In the genomic region with DNA sequence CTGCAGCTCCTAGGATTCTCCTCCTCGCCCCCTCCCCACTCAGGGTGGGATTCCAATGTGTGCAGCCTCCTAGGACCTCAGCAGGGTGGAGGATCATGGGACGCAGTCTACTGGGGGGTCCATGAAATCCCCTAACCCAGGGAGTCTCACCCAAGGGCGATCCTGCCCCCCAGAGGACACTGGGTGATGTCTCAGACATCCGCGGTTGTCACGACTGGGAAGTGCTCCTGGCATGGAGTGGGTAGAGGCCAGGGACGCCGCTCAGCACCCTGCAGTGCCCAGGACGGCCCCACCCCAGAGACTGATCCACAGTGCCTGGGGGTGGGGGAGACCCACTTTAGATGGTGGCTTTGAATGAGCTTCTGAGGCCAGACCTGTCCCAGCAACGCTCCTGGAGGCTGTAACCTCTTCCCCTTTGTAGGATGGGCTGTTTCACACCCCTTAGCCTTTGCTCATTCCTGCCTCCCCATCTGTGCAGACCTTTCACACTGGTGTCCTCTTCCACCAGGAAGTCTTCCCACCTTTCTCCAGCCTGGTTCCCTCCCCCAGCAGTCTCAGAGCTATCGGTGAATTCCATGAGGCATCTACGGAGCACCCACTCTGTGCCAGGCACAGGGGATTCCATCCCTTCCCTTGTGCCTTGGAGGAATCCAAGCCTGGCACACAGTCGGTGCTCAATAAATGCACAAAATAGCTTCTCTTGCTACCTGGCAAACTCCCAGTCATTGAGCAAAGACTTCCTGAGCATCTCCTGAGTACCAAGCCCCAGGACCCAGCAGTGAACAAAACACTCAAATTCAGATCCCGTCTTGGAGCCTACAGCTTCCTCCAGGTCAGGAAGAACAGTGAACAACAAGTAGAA, we compare ENCODE assay signal across 16 cellular contexts. TPM values are rescaled to one million over a fixed set of nuclear protein-coding genes. Genes with fewer than 3 reads are reported as not detected.
DNase-seq lines count a peak whose midpoint lies in the region; ATAC-seq and TF ChIP-seq lines count a peak whose summit lies in the region.
"Had no signal": no experiment of that assay in that cellular context is flagged by ENCODE, and none has a peak within 500 bp of the region (broad histone marks: within the 10 kb centered on the region; RNA-seq: fewer than 3 reads in every experiment).

No MANE protein-coding gene starts in this region.

- no peaks in the 10 kb centered on the region for H3K4me1 Mint-ChIP-seq in CD8-positive, alpha-beta memory T cell

- H3K9me3 Mint-ChIP-seq in CD8-positive, alpha-beta memory T cell: no peaks in the 10 kb centered on the region

- H3K4me3 Mint-ChIP-seq in CD8-positive, alpha-beta memory T cell: no peak overlapping the region
- H3K4me3 Mint-ChIP-seq: stimulated activated naive CD8-positive, alpha-beta T cell treated with anti-CD3 and anti-CD28 coated beads, Interleukin-15, Interleukin-2, amounts not matched to agents 100 ng/mL and 50 ng/mL, for 24 hours had no signal

- POLR2A ChIA-PET in CD8-positive, alpha-beta memory T cell (lab: Charles Lee): no interaction called here

- H3K36me3 ChIP-seq in breast epithelium: no peaks in the 10 kb centered on the region
- H3K36me3 ChIP-seq in vagina: no peaks in the 10 kb centered on the region
- no peaks in the 10 kb centered on the region for H3K36me3 ChIP-seq in CD8-positive, alpha-beta memory T cell (ENCODE audit: insufficient read depth, low read length)
- H3K36me3 ChIP-seq: MG63 had no signal

- peak; percentile 10 for ATAC-seq in Right ventricle myocardium inferior

- H3K27ac ChIP-seq in breast epithelium: peak overlapping the region; percentile 32 to 55
- peak overlapping the region; percentile 16 for H3K27ac ChIP-seq in layer of hippocampus (ENCODE audit: low read depth, low read length)
- peak overlapping the region; percentile 34 for H3K27ac ChIP-seq in vagina
- no peak overlapping the region for H3K27ac ChIP-seq in CD8-positive, alpha-beta memory T cell (ENCODE audit: low read depth, low read length)

- H3K36me3 Mint-ChIP-seq in CD8-positive, alpha-beta memory T cell: no peaks in the 10 kb centered on the region

- H3K4me1 ChIP-seq in breast epithelium (peaks cover 0 to 3% of the 10 kb centered on the region in 2 donors), vagina (peaks cover 18% of the 10 kb centered on the region)
- H3K4me1 ChIP-seq in CD8-positive, alpha-beta memory T cell (ENCODE audit: insufficient read depth, low read length): no peaks in the 10 kb centered on the region

- DNase-seq in Right ventricle myocardium inferior (ENCODE audit: missing footprints): no peak
- DNase-seq in cardiac septum (ENCODE audit: low spot score): no peak
- DNase-seq in breast epithelium (ENCODE audit: low spot score in 2 of 2): no peak
- DNase-seq in vagina (ENCODE audit: extremely low spot score in 2 of 2): no peak
- DNase-seq in HCEC 1CT: no peak
- no peak for DNase-seq in NCI-H1930 (lab: John Stamatoyannopoulos, UW)
- DNase-seq in CD8-positive, alpha-beta memory T cell: no peak
- DNase-seq: activated gamma-delta T cell treated with Interleukin-2 at 50 U/mL for 16 hours, DMS153, hippocampal formation, MG63, NCI-H2081 treated with DMSO at 0.1 percent for 48 hours had no signal

- no peaks in the 10 kb centered on the region for H3K9me3 ChIP-seq in breast epithelium
- no peaks in the 10 kb centered on the region for H3K9me3 ChIP-seq in vagina
- no peaks in the 10 kb centered on the region for H3K9me3 ChIP-seq in CD8-positive, alpha-beta memory T cell (ENCODE audit: low read length)

- H3K4me3 ChIP-seq in breast epithelium (no peak overlapping the region), vagina (no peak overlapping the region)
- H3K4me3 ChIP-seq in CD8-positive, alpha-beta memory T cell (ENCODE audit: low read length): no peak overlapping the region
- H3K4me3 ChIP-seq: MG63 had no signal

- intact Hi-C loops in Right ventricle myocardium inferior (cut with DNase I): no loop called here
- intact Hi-C loops in cardiac septum (cut with DNase I): loop anchor here (5.0 kb wide), 1 partner anchor 38 kb away; no protein-coding TSS in a partner anchor
- intact Hi-C loops in breast epithelium (cut with DNase I; ENCODE audit: low total_unique reads): loop anchor here (10.0 kb wide), 1 partner anchor 145 kb away; no protein-coding TSS in a partner anchor
- intact Hi-C loops in vagina (cut with DNase I): loop anchor here (5.0 kb wide), 1 partner anchor 148 kb away; no protein-coding TSS in a partner anchor

- peak overlapping the region in 1 of 8 donors; percentile 33 for H3K27ac Mint-ChIP-seq in CD8-positive, alpha-beta memory T cell
- H3K27ac Mint-ChIP-seq: stimulated activated naive CD8-positive, alpha-beta T cell treated with anti-CD3 and anti-CD28 coated beads, Interleukin-15, Interleukin-2, amounts not matched to agents 100 ng/mL and 50 ng/mL, for 24 hours had no signal

- no peak for TF ChIP-seq POLR2A in breast epithelium (IDR thresholded peaks at IDR 0.05)
- TF ChIP-seq POLR2A in vagina (IDR thresholded peaks at IDR 0.05): no peak

- TF ChIP-seq CTCF in breast epithelium (IDR thresholded peaks at IDR 0.05): no peak
- no peak for TF ChIP-seq CTCF in vagina (IDR thresholded peaks at IDR 0.05)

- H3K27me3 ChIP-seq in breast epithelium: no peaks in the 10 kb centered on the region
- H3K27me3 ChIP-seq in layer of hippocampus (ENCODE audit: control insufficient read depth, insufficient read depth, low read length): no peaks in the 10 kb centered on the region
- H3K27me3 ChIP-seq in vagina: no peaks in the 10 kb centered on the region
- no peaks in the 10 kb centered on the region for H3K27me3 ChIP-seq in CD8-positive, alpha-beta memory T cell (ENCODE audit: insufficient read depth, low read length, poor library complexity, severe bottlenecking)
- H3K27me3 ChIP-seq: MG63 had no signal

- CTCF ChIA-PET in CD8-positive, alpha-beta memory T cell (lab: Charles Lee): interaction anchor here (0.7 to 1.5 kb wide), 2 partner anchors 15 to 31 kb away, joined by 3 to 4 read pairs; no protein-coding TSS in a partner anchor

- peaks cover 0 to 1% of the 10 kb centered on the region in 2 donors for H3K27me3 Mint-ChIP-seq in CD8-positive, alpha-beta memory T cell
- H3K27me3 Mint-ChIP-seq: stimulated activated naive CD8-positive, alpha-beta T cell treated with anti-CD3 and anti-CD28 coated beads, Interleukin-15, Interleukin-2, amounts not matched to agents 100 ng/mL and 50 ng/mL, for 24 hours had no signal

RNA-seq across cellular contexts. Expression of a gene that starts 10.5 kb away (rescaled TPM):
- total RNA-seq in Right ventricle myocardium inferior (not detected), cardiac septum (not detected), breast epithelium (1 to 10 TPM in 2 of 3 donors, not detected in 1; 2.0 to 6.7 TPM), vagina (not detected)
- total RNA-seq in CD8-positive, alpha-beta memory T cell: not detected
- 0.66 TPM for polyA plus RNA-seq in CD8-positive, alpha-beta memory T cell
- total RNA-seq: endothelial cell of umbilical vein had no signal
- polyA plus RNA-seq: endothelial cell of umbilical vein, neural cell had no signal

RNA-seq across cellular contexts. Expression of a gene that starts 13.4 kb away (rescaled TPM):
- total RNA-seq in Right ventricle myocardium inferior (not detected), cardiac septum (not detected), breast epithelium (not detected), vagina (not detected)
- not detected for total RNA-seq in CD8-positive, alpha-beta memory T cell
- not detected for polyA plus RNA-seq in CD8-positive, alpha-beta memory T cell
- total RNA-seq: endothelial cell of umbilical vein had no signal
- polyA plus RNA-seq: endothelial cell of umbilical vein, neural cell had no signal

RNA-seq across cellular contexts. Expression of a gene that starts 30.6 kb away (rescaled TPM):
- total RNA-seq in Right ventricle myocardium inferior (11.1 TPM), cardiac septum (11.1 TPM), breast epithelium (10 to 100 TPM; 11.6 to 13.4 (median 12.2) TPM), vagina (15.0 TPM)
- 10 to 100 TPM; 21.3 to 21.4 TPM for total RNA-seq in CD8-positive, alpha-beta memory T cell
- polyA plus RNA-seq in CD8-positive, alpha-beta memory T cell: 14.0 TPM

RNA-seq across cellular contexts. Expression of a gene that starts 36.2 kb away (rescaled TPM):
- 19.4 TPM for total RNA-seq in Right ventricle myocardium inferior
- 23.8 TPM for total RNA-seq in cardiac septum
- total RNA-seq in breast epithelium: 10 to 100 TPM; 15.8 to 28.7 (median 26.5) TPM
- total RNA-seq in vagina: 29.2 TPM
- 10 to 100 TPM; 36.7 to 36.9 TPM for total RNA-seq in CD8-positive, alpha-beta memory T cell
- 14.4 TPM for polyA plus RNA-seq in CD8-positive, alpha-beta memory T cell
